Comparison of ENCODE assay signal across 25 cellular contexts in genomic region chrX:106672527-106672926, GRCh38. TPM values are rescaled to one million over a fixed set of nuclear protein-coding genes. Genes with fewer than 3 reads are reported as not detected.
A peak's percentile ranks its signal among the peaks of the same experiment; 100 is the strongest.
DNase-seq lines count a peak whose midpoint lies in the region; ATAC-seq and TF ChIP-seq lines count a peak whose summit lies in the region.
"Had no signal": no experiment of that assay in that cellular context is flagged by ENCODE, and none has a peak within 500 bp of the region (broad histone marks: within the 10 kb centered on the region; RNA-seq: fewer than 3 reads in every experiment).

No MANE protein-coding gene starts in this region.

- H3K27ac Mint-ChIP-seq in neural progenitor cell = peak overlapping the region; percentile 57
- H3K27ac Mint-ChIP-seq: CD4-positive, CD25-positive, alpha-beta regulatory T cell had no signal

- H3K27me3 ChIP-seq in RWPE2 (ENCODE audit: insufficient read depth, poor library complexity, severe bottlenecking) (no peaks in the 10 kb centered on the region), neural progenitor cell (no peaks in the 10 kb centered on the region)
- H3K27me3 ChIP-seq: SJSA1 had no signal

- H3K9me3 Mint-ChIP-seq in neural progenitor cell = no peaks in the 10 kb centered on the region
- H3K9me3 Mint-ChIP-seq: CD4-positive, CD25-positive, alpha-beta regulatory T cell had no signal

- no peaks in the 10 kb centered on the region for H4K20me1 ChIP-seq in neural progenitor cell (ENCODE audit: low read depth)
- H4K20me1 ChIP-seq: BLaER1 had no signal

- no peaks in the 10 kb centered on the region for H3K79me2 ChIP-seq in neural progenitor cell (ENCODE audit: low read depth)

- ATAC-seq in RWPE2 (ENCODE audit: low read depth) (peak; percentile 95), HG03135 (IDR thresholded peaks at IDR 0.05; ENCODE audit: unreplicated experiment) (no peak)
- ATAC-seq: HepG2, K562, PC-3 had no signal

- H3K4me2 ChIP-seq in neural progenitor cell = no peak overlapping the region
- H3K4me2 ChIP-seq: BLaER1 had no signal

- H3K4me3 ChIP-seq in RWPE2 (ENCODE audit: severe bottlenecking) = no peak overlapping the region
- no peak overlapping the region for H3K4me3 ChIP-seq in neural progenitor cell
- H3K4me3 ChIP-seq: BLaER1, K562, SJSA1 had no signal

- no peak overlapping the region for H3K9ac ChIP-seq in neural progenitor cell
- H3K9ac ChIP-seq: BLaER1 had no signal

- no peaks in the 10 kb centered on the region for H3K4me1 Mint-ChIP-seq in neural progenitor cell

- H3K9me3 ChIP-seq in RWPE2 (ENCODE audit: severe bottlenecking) (no peaks in the 10 kb centered on the region), neural progenitor cell (ENCODE audit: low read depth) (no peaks in the 10 kb centered on the region)
- H3K9me3 ChIP-seq: BLaER1, SJSA1 had no signal

- H3K4me3 Mint-ChIP-seq in neural progenitor cell = no peak overlapping the region
- H3K4me3 Mint-ChIP-seq: CD4-positive, CD25-positive, alpha-beta regulatory T cell had no signal

- H3K4me1 ChIP-seq in RWPE2 (ENCODE audit: insufficient read depth, poor library complexity, severe bottlenecking) (peaks cover 12% of the 10 kb centered on the region), neural progenitor cell (no peaks in the 10 kb centered on the region)
- H3K4me1 ChIP-seq: BLaER1, SJSA1 had no signal

- TF ChIP-seq CTCF in RWPE2 (IDR thresholded peaks at IDR 0.05; ENCODE audit: poor library complexity, severe bottlenecking) = no peak
- no peak for TF ChIP-seq CTCF in neural progenitor cell (IDR thresholded peaks at IDR 0.05)

- no peak overlapping the region for H2AFZ ChIP-seq in neural progenitor cell (replicated peaks)

- peaks cover 4% of the 10 kb centered on the region for H3K27me3 Mint-ChIP-seq in neural progenitor cell (ENCODE audit: insufficient read depth, low read depth)
- H3K27me3 Mint-ChIP-seq: CD4-positive, CD25-positive, alpha-beta regulatory T cell had no signal

- H3K27ac ChIP-seq in RWPE2 (ENCODE audit: poor library complexity, severe bottlenecking) (peak overlapping the region; percentile 29), epithelial cell of prostate (peak overlapping the region; percentile 63), neural progenitor cell (no peak overlapping the region)
- H3K27ac ChIP-seq: BLaER1, SJSA1 had no signal

- DNase-seq in HPDE6-E6E7 (ENCODE audit: extremely low spot score) (peak; percentile 26), RWPE2 (ENCODE audit: low spot score) (peak; percentile 68), epithelial cell of prostate (ENCODE audit: low read depth, low spot score) (peak; percentile 83), neural progenitor cell (ENCODE audit: low spot score) (no peak), NAMALWA (ENCODE audit: low spot score) (no peak), DMS153 (lab: John Stamatoyannopoulos, UW) (no peak), dedifferentiated amniotic fluid mesenchymal stem cell (ENCODE audit: extremely low spot score) (no peak)
- DNase-seq: CD4-positive, CD25-positive, alpha-beta regulatory T cell; HCEC 1CT; Kasumi-1; MV-4-11; NCI-H1105 treated with DMSO at 0.1 percent for 48 hours; NCI-H1694; NCI-H2029 treated with DMSO at 0.1 percent for 48 hours; NCI-H524 treated with DMSO at 0.1 percent for 48 hours; NCI-H82; NK-92 treated with Interleukin-12 subunit alpha and Interleukin-12 subunit beta, amount 100 ng/mL, for 24 hours; PC-3; Right ventricle myocardium superior had no signal

- H3K36me3 Mint-ChIP-seq in neural progenitor cell = peaks cover 7% of the 10 kb centered on the region
- H3K36me3 Mint-ChIP-seq: CD4-positive, CD25-positive, alpha-beta regulatory T cell had no signal

- H3K36me3 ChIP-seq in RWPE2 (ENCODE audit: low read depth) = no peaks in the 10 kb centered on the region
- no peaks in the 10 kb centered on the region for H3K36me3 ChIP-seq in neural progenitor cell
- H3K36me3 ChIP-seq: SJSA1 had no signal

- H3F3A ChIP-seq in neural progenitor cell (ENCODE audit: low read depth) = no peaks in the 10 kb centered on the region

RNA-seq across cellular contexts. Expression of gene RNF128, which starts 54.0 kb away (rescaled TPM):
- 0.06 TPM in 1 of 2 replicates, not detected in the other for total RNA-seq in neural progenitor cell (ENCODE audit: low replicate concordance)
- total RNA-seq: A172; CD4-positive, CD25-positive, alpha-beta regulatory T cell; PC-3; SJSA1 had no signal

Comparison
In these comparisons a context has a peak if more than half of its experiments do, and no peak if none do; other contexts are left out.
1. DNase-seq: peak in HPDE6-E6E7 (single experiment), RWPE2 (single experiment) and epithelial cell of prostate (single experiment); none in neural progenitor cell (single experiment), NAMALWA (single experiment), DMS153 (single experiment) and dedifferentiated amniotic fluid mesenchymal stem cell (single experiment).